ENCODE assay signal across 19 cellular contexts in the genomic region with DNA sequence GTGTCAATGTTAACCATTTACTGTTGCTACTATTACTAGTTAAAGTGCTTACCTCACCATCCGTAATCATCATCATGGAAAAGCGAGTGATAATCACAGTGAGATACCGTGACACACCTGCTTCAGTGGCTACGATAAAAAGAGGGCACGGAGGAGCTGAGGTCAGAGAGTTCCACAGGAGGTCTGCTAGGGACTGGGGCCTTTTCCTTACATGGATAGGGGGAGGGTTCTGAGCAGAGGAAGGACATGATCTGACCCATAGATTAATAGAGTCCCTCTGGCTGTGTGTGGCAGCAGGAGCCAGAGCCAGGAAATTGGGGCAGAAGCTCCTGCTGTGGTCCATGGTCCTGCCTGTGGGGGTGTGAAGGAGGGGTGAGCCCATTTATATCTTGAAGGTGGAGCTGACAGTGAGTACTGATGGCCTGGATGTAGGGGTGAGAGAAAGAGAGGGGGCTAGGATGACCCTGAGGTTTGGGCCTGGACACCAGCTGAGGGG.
DNase-seq lines count a peak whose midpoint lies in the region; ATAC-seq and FAIRE-seq lines count a peak whose summit lies in the region.
"Had no signal": no experiment of that assay in that cellular context is flagged by ENCODE, and none has a peak within 500 bp of the region (broad histone marks: within the 10 kb centered on the region; RNA-seq: fewer than 3 reads in every experiment).

No MANE protein-coding gene starts in this region.

- H3K27me3 ChIP-seq in small intestine (ENCODE audit: control insufficient read depth in 2 of 2, insufficient read depth in 2 of 2, low read length in 2 of 2): no peaks in the 10 kb centered on the region
- H3K27me3 ChIP-seq: neutrophil had no signal

- WGBS in small intestine, 3 donors: 34 to 73% (median 52%) methylated on average over 5 of the region's 5 CpGs

- H3K4me1 Mint-ChIP-seq in activated CD4-positive, alpha-beta T cell treated with anti-CD3 and anti-CD28 coated beads, Interleukin-2, amount 10 ng/mL, durations not matched to agents 7 days and 5 days: peaks cover 40% of the 10 kb centered on the region
- peaks cover 39% of the 10 kb centered on the region for H3K4me1 Mint-ChIP-seq in activated CD4-positive, alpha-beta T cell treated with anti-CD3 and anti-CD28 coated beads for 36 hours
- peaks cover 41% of the 10 kb centered on the region for H3K4me1 Mint-ChIP-seq in dendritic cell treated with granulocyte-macrophage colony-stimulating factor and Interleukin-4, amounts not matched to agents 40 ng/mL and 50 ng/mL, for 4 days (ENCODE audit: low read depth)

- no peak for ATAC-seq in activated CD4-positive, alpha-beta T cell treated with anti-CD3 and anti-CD28 coated beads for 36 hours
- ATAC-seq: sciatic nerve had no signal

- CTCF ChIA-PET in activated CD4-positive, alpha-beta T cell treated with anti-CD3 and anti-CD28 coated beads, Interleukin-2, amount 10 ng/mL, durations not matched to agents 7 days and 5 days (lab: Charles Lee): no interaction called here
- CTCF ChIA-PET in activated CD4-positive, alpha-beta T cell treated with anti-CD3 and anti-CD28 coated beads for 36 hours (lab: Charles Lee): interaction anchor here (0.7 kb wide), 1 partner anchor 9 kb away, joined by 3 read pairs; no protein-coding TSS in a partner anchor

- H3K27ac Mint-ChIP-seq in activated CD4-positive, alpha-beta T cell treated with anti-CD3 and anti-CD28 coated beads, Interleukin-2, amount 10 ng/mL, durations not matched to agents 7 days and 5 days: peak overlapping the region; percentile 50
- H3K27ac Mint-ChIP-seq in activated CD4-positive, alpha-beta T cell treated with anti-CD3 and anti-CD28 coated beads for 36 hours: no peak overlapping the region
- peak overlapping the region; percentile 0 for H3K27ac Mint-ChIP-seq in dendritic cell treated with granulocyte-macrophage colony-stimulating factor and Interleukin-4, amounts not matched to agents 40 ng/mL and 50 ng/mL, for 4 days
- H3K27ac Mint-ChIP-seq: activated CD4-positive, alpha-beta T cell treated with anti-CD3 and anti-CD28 coated beads, Interleukin-2, amount 10 ng/mL, durations not matched to agents 24 days and 14 days had no signal

- H3K36me3 Mint-ChIP-seq in activated CD4-positive, alpha-beta T cell treated with anti-CD3 and anti-CD28 coated beads, Interleukin-2, amount 10 ng/mL, durations not matched to agents 7 days and 5 days (ENCODE audit: low read depth): no peaks in the 10 kb centered on the region
- peaks cover 3% of the 10 kb centered on the region for H3K36me3 Mint-ChIP-seq in activated CD4-positive, alpha-beta T cell treated with anti-CD3 and anti-CD28 coated beads for 36 hours (ENCODE audit: low read depth)
- peaks cover 14% of the 10 kb centered on the region for H3K36me3 Mint-ChIP-seq in dendritic cell treated with granulocyte-macrophage colony-stimulating factor and Interleukin-4, amounts not matched to agents 40 ng/mL and 50 ng/mL, for 4 days (ENCODE audit: low read depth)

- H3K36me3 ChIP-seq in small intestine (ENCODE audit: control insufficient read depth in 2 of 2, insufficient read depth in 2 of 2, low read length in 2 of 2): peaks cover 3 to 9% of the 10 kb centered on the region in 2 donors
- H3K36me3 ChIP-seq: neutrophil, thoracic aorta had no signal

- no peaks in the 10 kb centered on the region for H3K9me3 ChIP-seq in small intestine (ENCODE audit: control insufficient read depth, low read depth)
- H3K9me3 ChIP-seq: neutrophil, thoracic aorta had no signal

- DNase-seq in activated CD4-positive, alpha-beta T cell treated with anti-CD3 and anti-CD28 coated beads, Interleukin-2, amount 10 ng/mL, durations not matched to agents 7 days and 5 days: no peak
- DNase-seq in activated CD4-positive, alpha-beta T cell treated with anti-CD3 and anti-CD28 coated beads for 36 hours: no peak
- DNase-seq in NCI-H748 (lab: John Stamatoyannopoulos, UW; ENCODE audit: unreplicated experiment): peak; percentile 97
- peak; percentile 34 for DNase-seq in small intestine
- DNase-seq in AML-193 (lab: John Stamatoyannopoulos, UW): no peak
- no peak for DNase-seq in NCI-H345 treated with DMSO at 0.1 percent for 48 hours (lab: John Stamatoyannopoulos, UW; ENCODE audit: unreplicated experiment)
- DNase-seq in GDM1 (lab: John Stamatoyannopoulos, UW): no peak
- DNase-seq: 8988T; activated CD4-positive, alpha-beta T cell treated with anti-CD3 and anti-CD28 coated beads, Interleukin-2, amount 10 ng/mL, durations not matched to agents 24 days and 14 days; activated T-cell treated with anti-CD3 and anti-CD28 coated beads, Interleukin-2, amount 50 U/mL, for 1 hour; amniotic stem cell; MV-4-11; stimulated activated CD4-positive, alpha-beta T cell treated with anti-CD3 and anti-CD28 coated beads, Interleukin-4, amount 100 ng/mL, for 1 hour; stimulated activated CD8-positive, alpha-beta memory T cell treated with anti-CD3 and anti-CD28 coated beads, Interleukin-4, amount 100 ng/mL, for 48 hours had no signal

- no peak overlapping the region for H3K4me3 Mint-ChIP-seq in activated CD4-positive, alpha-beta T cell treated with anti-CD3 and anti-CD28 coated beads, Interleukin-2, amount 10 ng/mL, durations not matched to agents 7 days and 5 days
- H3K4me3 Mint-ChIP-seq in activated CD4-positive, alpha-beta T cell treated with anti-CD3 and anti-CD28 coated beads for 36 hours: no peak overlapping the region
- H3K4me3 Mint-ChIP-seq in dendritic cell treated with granulocyte-macrophage colony-stimulating factor and Interleukin-4, amounts not matched to agents 40 ng/mL and 50 ng/mL, for 4 days: no peak overlapping the region
- H3K4me3 Mint-ChIP-seq: activated CD4-positive, alpha-beta T cell treated with anti-CD3 and anti-CD28 coated beads, Interleukin-2, amount 10 ng/mL, durations not matched to agents 24 days and 14 days had no signal

- intact Hi-C loops in activated CD4-positive, alpha-beta T cell treated with anti-CD3 and anti-CD28 coated beads for 36 hours (cut with DNase I, micrococcal nuclease): no loop called here
- intact Hi-C loops in dendritic cell treated with granulocyte-macrophage colony-stimulating factor and Interleukin-4, amounts not matched to agents 40 ng/mL and 50 ng/mL, for 4 days (cut with micrococcal nuclease): no loop called here

- H3K4me1 ChIP-seq in small intestine (ENCODE audit: control insufficient read depth in 2 of 2, insufficient read depth in 1 of 2, low read depth in 1 of 2, low read length in 1 of 2): peaks cover 0 to 7% of the 10 kb centered on the region in 2 donors

- H3K27me3 Mint-ChIP-seq in activated CD4-positive, alpha-beta T cell treated with anti-CD3 and anti-CD28 coated beads, Interleukin-2, amount 10 ng/mL, durations not matched to agents 7 days and 5 days: no peaks in the 10 kb centered on the region
- H3K27me3 Mint-ChIP-seq in activated CD4-positive, alpha-beta T cell treated with anti-CD3 and anti-CD28 coated beads for 36 hours: no peaks in the 10 kb centered on the region
- H3K27me3 Mint-ChIP-seq in dendritic cell treated with granulocyte-macrophage colony-stimulating factor and Interleukin-4, amounts not matched to agents 40 ng/mL and 50 ng/mL, for 4 days: no peaks in the 10 kb centered on the region
- H3K27me3 Mint-ChIP-seq: activated CD4-positive, alpha-beta T cell treated with anti-CD3 and anti-CD28 coated beads, Interleukin-2, amount 10 ng/mL, durations not matched to agents 24 days and 14 days had no signal

- H3K4me3 ChIP-seq in small intestine (ENCODE audit: low read depth in 1 of 2, low read length in 2 of 2): no peak overlapping the region
- H3K4me3 ChIP-seq: thoracic aorta had no signal

- no peak overlapping the region for H3K27ac ChIP-seq in small intestine (ENCODE audit: low read depth in 1 of 2, low read length in 1 of 2)
- H3K27ac ChIP-seq: neutrophil, thoracic aorta had no signal

- no peak for FAIRE-seq in small intestine (lab: Jason Lieb, UNC)
- FAIRE-seq: G401.6 had no signal

- H3K9me3 Mint-ChIP-seq in activated CD4-positive, alpha-beta T cell treated with anti-CD3 and anti-CD28 coated beads, Interleukin-2, amount 10 ng/mL, durations not matched to agents 7 days and 5 days: peaks cover 3% of the 10 kb centered on the region
- H3K9me3 Mint-ChIP-seq in activated CD4-positive, alpha-beta T cell treated with anti-CD3 and anti-CD28 coated beads for 36 hours (ENCODE audit: low read depth): peaks cover 2% of the 10 kb centered on the region
- no peaks in the 10 kb centered on the region for H3K9me3 Mint-ChIP-seq in dendritic cell treated with granulocyte-macrophage colony-stimulating factor and Interleukin-4, amounts not matched to agents 40 ng/mL and 50 ng/mL, for 4 days
- H3K9me3 Mint-ChIP-seq: activated CD4-positive, alpha-beta T cell treated with anti-CD3 and anti-CD28 coated beads, Interleukin-2, amount 10 ng/mL, durations not matched to agents 24 days and 14 days had no signal

- POLR2A ChIA-PET in activated CD4-positive, alpha-beta T cell treated with anti-CD3 and anti-CD28 coated beads, Interleukin-2, amount 10 ng/mL, durations not matched to agents 7 days and 5 days (lab: Charles Lee): no interaction called here
- POLR2A ChIA-PET in activated CD4-positive, alpha-beta T cell treated with anti-CD3 and anti-CD28 coated beads for 36 hours (lab: Charles Lee): no interaction called here

Comparison
In these comparisons a context has a peak if more than half of its experiments do, and no peak if none do; other contexts are left out.
1. DNase-seq: peak in NCI-H748 (single experiment) and small intestine (single experiment); none in activated CD4-positive, alpha-beta T cell treated with anti-CD3 and anti-CD28 coated beads, Interleukin-2, amount 10 ng/mL, durations not matched to agents 7 days and 5 days (single experiment), activated CD4-positive, alpha-beta T cell treated with anti-CD3 and anti-CD28 coated beads for 36 hours (single experiment), AML-193 (0 of 2), NCI-H345 treated with DMSO at 0.1 percent for 48 hours (single experiment) and GDM1 (single experiment).